Comparison of ENCODE assay signal across 2 cellular contexts in genomic region chr1:35564037-35564883, GRCh38.
TF ChIP-seq lines count a peak whose summit lies in the region.

No MANE protein-coding gene starts in this region.

TF ChIP-seq in GM23338, 12 proteins besides CTCF, POLR2A, EP300 and RAD21:
- TF ChIP-seq REST (IDR thresholded peaks at IDR 0.05; ENCODE audit: unreplicated experiment) (no peak), ZNF462 (CRISPR knock-in tag; IDR thresholded peaks at IDR 0.05) (no peak), NANOG (IDR thresholded peaks at IDR 0.05; ENCODE audit: borderline replicate concordance) (no peak), CREB1 (CRISPR knock-in tag; IDR thresholded peaks at IDR 0.05; ENCODE audit: low read depth) (no peak), JUNB (IDR thresholded peaks at IDR 0.05; ENCODE audit: unreplicated experiment) (no peak), POLR2AphosphoS5 (IDR thresholded peaks at IDR 0.05; ENCODE audit: low read depth) (no peak), ETS1 (IDR thresholded peaks at IDR 0.05) (no peak), STAT1 (IDR thresholded peaks at IDR 0.05; ENCODE audit: unreplicated experiment) (no peak)

TF ChIP-seq in WTC11, 78 proteins besides CTCF, POLR2A, EP300 and RAD21 (continued from another document):
- TF ChIP-seq ARID4B (CRISPR knock-in tag; IDR thresholded peaks at IDR 0.05; ENCODE audit: borderline replicate concordance) (no peak), MAX (CRISPR knock-in tag; IDR thresholded peaks at IDR 0.05) (no peak), ATF6 (CRISPR knock-in tag; IDR thresholded peaks at IDR 0.05) (no peak), OVOL2 (CRISPR knock-in tag; IDR thresholded peaks at IDR 0.05; ENCODE audit: borderline replicate concordance) (no peak), TCF7 (CRISPR knock-in tag; IDR thresholded peaks at IDR 0.05; ENCODE audit: low read depth) (no peak), ESRRA (CRISPR knock-in tag; IDR thresholded peaks at IDR 0.05; ENCODE audit: borderline replicate concordance) (no peak), RORB (CRISPR knock-in tag; IDR thresholded peaks at IDR 0.05) (no peak), ZBTB21 (CRISPR knock-in tag; IDR thresholded peaks at IDR 0.05; ENCODE audit: borderline replicate concordance) (no peak), HMGXB4 (CRISPR knock-in tag; IDR thresholded peaks at IDR 0.05) (no peak), ZNF671 (CRISPR knock-in tag; IDR thresholded peaks at IDR 0.05) (no peak), ATF2 (CRISPR knock-in tag; IDR thresholded peaks at IDR 0.05; ENCODE audit: borderline replicate concordance, low read depth) (no peak), ZNF263 (CRISPR knock-in tag; IDR thresholded peaks at IDR 0.05; ENCODE audit: low read depth) (no peak), NFE2L1 (CRISPR knock-in tag; IDR thresholded peaks at IDR 0.05) (no peak), ZNF219 (CRISPR knock-in tag; IDR thresholded peaks at IDR 0.05; ENCODE audit: borderline replicate concordance) (no peak), ATF1 (CRISPR knock-in tag; IDR thresholded peaks at IDR 0.05) (no peak)
TF ChIP-seq in WTC11: peak in this region for 0.
